In the genomic region with DNA sequence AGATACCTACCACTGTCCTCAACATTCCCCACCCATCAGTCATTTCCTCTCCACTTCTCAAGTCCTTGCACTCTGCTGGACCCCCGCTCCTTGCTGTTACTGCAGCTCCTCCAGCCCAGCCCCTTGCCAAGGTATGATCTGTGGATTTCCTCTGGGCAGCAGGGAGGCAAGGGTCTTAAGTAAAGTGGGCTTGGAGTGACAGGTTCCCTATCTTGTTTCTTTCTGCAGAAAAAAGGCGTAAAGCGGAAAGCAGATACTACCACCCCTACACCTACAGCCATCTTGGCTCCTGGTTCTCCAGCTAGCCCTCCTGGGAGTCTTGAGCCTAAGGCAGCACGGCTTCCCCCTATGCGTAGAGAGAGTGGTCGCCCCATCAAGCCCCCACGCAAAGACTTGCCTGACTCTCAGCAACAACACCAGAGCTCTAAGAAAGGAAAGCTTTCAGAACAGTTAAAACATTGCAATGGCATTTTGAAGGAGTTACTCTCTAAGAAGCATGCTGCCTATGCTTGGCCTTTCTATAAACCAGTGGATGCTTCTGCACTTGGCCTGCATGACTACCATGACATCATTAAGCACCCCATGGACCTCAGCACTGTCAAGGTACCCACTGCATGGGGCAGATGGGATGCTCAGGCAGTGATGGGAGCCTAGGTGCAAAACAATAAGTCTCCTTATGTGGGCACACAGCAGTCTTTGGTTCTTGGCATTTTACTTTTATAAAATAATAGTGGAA, we compare ENCODE assay signal across 12 cellular contexts. TPM values are rescaled to one million over a fixed set of nuclear protein-coding genes. Genes with fewer than 3 reads are reported as not detected.
DNase-seq lines count a peak whose midpoint lies in the region; ATAC-seq and TF ChIP-seq lines count a peak whose summit lies in the region.
"Had no signal": no experiment of that assay in that cellular context is flagged by ENCODE, and none has a peak within 500 bp of the region (broad histone marks: within the 10 kb centered on the region; RNA-seq: fewer than 3 reads in every experiment).

No MANE protein-coding gene starts in this region.

- POLR2A ChIA-PET in HEK293 (lab: Yijun Ruan, JAX) = interaction anchor here (0.5 to 11.3 kb wide), 4 partner anchors 10 to 1367 kb away, joined by 4 to 266 read pairs (median 136); a partner anchor contains a TSS

- intact Hi-C loops in heart right ventricle (cut with DNase I) = loop anchor here in 1 of 10 donors (5.0 kb wide), 1 partner anchor 39 kb away; no protein-coding TSS in a partner anchor

- H3K9me3 Mint-ChIP-seq in mesothelial cell of epicardium = no peaks in the 10 kb centered on the region

- peaks cover 74 to 95% of the 10 kb centered on the region in 2 experiments for H3K36me3 ChIP-seq in HEK293 (ENCODE audit: control insufficient read depth in 2 of 2, insufficient read depth in 1 of 2, low read length in 2 of 2)
- H3K36me3 ChIP-seq in adipocyte (ENCODE audit: control insufficient read depth, insufficient read depth, low read length, severe bottlenecking) = peaks cover 90% of the 10 kb centered on the region
- peaks cover 16 to 95% (median 72%) of the 10 kb centered on the region in 9 donors for H3K36me3 ChIP-seq in heart right ventricle

- H3K27me3 ChIP-seq in adipocyte (replicated peaks; ENCODE audit: control insufficient read depth, insufficient read depth, low read length) = no peaks in the 10 kb centered on the region
- H3K27me3 ChIP-seq in heart right ventricle = no peaks in the 10 kb centered on the region
- H3K27me3 ChIP-seq: SJSA1 had no signal

- H3K27ac ChIP-seq in HEK293 (ENCODE audit: extremely low read depth, low read depth, low read length) = peak overlapping the region; percentile 3; the same call in 1 of the 2 replicates
- no peak overlapping the region for H3K27ac ChIP-seq in heart right ventricle
- H3K27ac ChIP-seq: SJSA1 had no signal

- peaks cover 66% of the 10 kb centered on the region for H3K36me3 Mint-ChIP-seq in mesothelial cell of epicardium

- WGBS in heart right ventricle, 2 donors = 70 to 76% methylated on average over 7 of the region's 7 CpGs

- ATAC-seq in heart right ventricle = no peak

- TF ChIP-seq CTCF in AG10803 (conservative IDR thresholded peaks at IDR 0.05; ENCODE audit: low read length) (no peak), HEK293 (tag by site-specific recombination; IDR thresholded peaks at IDR 0.05) (no peak), mesothelial cell of epicardium (IDR thresholded peaks at IDR 0.05; ENCODE audit: unreplicated experiment) (no peak), heart right ventricle (IDR thresholded peaks at IDR 0.05) (no peak)

- DNase-seq in AG10803 (ENCODE audit: low read depth) = no peak
- DNase-seq in adipocyte (ENCODE audit: low read depth) = no peak
- DNase-seq in mesothelial cell of epicardium (ENCODE audit: low spot score in 2 of 2, unreplicated experiment in 2 of 2) = no peak
- no peak for DNase-seq in T1000 (lab: John Stamatoyannopoulos, UW)
- no peak for DNase-seq in heart right ventricle
- no peak for DNase-seq in AG08396 (ENCODE audit: low spot score)
- DNase-seq in NCI-H226 = no peak
- DNase-seq: activated CD8-positive, alpha-beta memory T cell treated with anti-CD3 and anti-CD28 coated beads, Interleukin-2, amount 50 U/mL, for 48 hours; effector CD8-positive, alpha-beta T cell; retina had no signal

- H3K27ac Mint-ChIP-seq in mesothelial cell of epicardium = peak overlapping the region; percentile 20

- no peaks in the 10 kb centered on the region for H3K9me3 ChIP-seq in HEK293 (ENCODE audit: control insufficient read depth, insufficient read depth, low read depth, low read length)
- H3K9me3 ChIP-seq in adipocyte (ENCODE audit: control insufficient read depth, low read length) = no peaks in the 10 kb centered on the region
- H3K9me3 ChIP-seq in heart right ventricle = no peaks in the 10 kb centered on the region
- H3K9me3 ChIP-seq: SJSA1 had no signal

- CTCF ChIA-PET in HEK293 (lab: Yijun Ruan, JAX) = interaction anchor here (1.3 to 18.0 kb wide), 5 partner anchors 9 to 91 kb away, joined by 4 to 344 read pairs (median 185); a partner anchor contains a TSS

- H3K27me3 Mint-ChIP-seq in mesothelial cell of epicardium (ENCODE audit: low read depth) = no peaks in the 10 kb centered on the region

- H3K4me3 ChIP-seq in AG10803 (ENCODE audit: low read length) = peak overlapping the region; percentile 96
- H3K4me3 ChIP-seq in HEK293 (ENCODE audit: low read depth, low read length) = peak overlapping the region; percentile 97
- H3K4me3 ChIP-seq in adipocyte (ENCODE audit: low read length) = peak overlapping the region; percentile 98
- peak overlapping the region in 2 of 10 donors; percentile 89 to 98 for H3K4me3 ChIP-seq in heart right ventricle
- H3K4me3 ChIP-seq: SJSA1 had no signal

- peak overlapping the region; percentile 3 for H3K4me3 Mint-ChIP-seq in mesothelial cell of epicardium

- peaks cover 32% of the 10 kb centered on the region for H3K4me1 Mint-ChIP-seq in mesothelial cell of epicardium

- peak overlapping the region; percentile 98 for H3K9ac ChIP-seq in adipocyte (ENCODE audit: low read length)

- H3K4me1 ChIP-seq in HEK293 (ENCODE audit: control insufficient read depth, insufficient read depth, low read length) = peaks cover 33% of the 10 kb centered on the region
- peaks cover 51% of the 10 kb centered on the region for H3K4me1 ChIP-seq in adipocyte (ENCODE audit: control insufficient read depth, insufficient read depth, low read length)
- peaks cover 5 to 61% (median 44%) of the 10 kb centered on the region in 9 donors for H3K4me1 ChIP-seq in heart right ventricle

TF ChIP-seq in HEK293, 187 proteins besides CTCF, POLR2A, EP300 and RAD21:
- TF ChIP-seq, protein P1, sequence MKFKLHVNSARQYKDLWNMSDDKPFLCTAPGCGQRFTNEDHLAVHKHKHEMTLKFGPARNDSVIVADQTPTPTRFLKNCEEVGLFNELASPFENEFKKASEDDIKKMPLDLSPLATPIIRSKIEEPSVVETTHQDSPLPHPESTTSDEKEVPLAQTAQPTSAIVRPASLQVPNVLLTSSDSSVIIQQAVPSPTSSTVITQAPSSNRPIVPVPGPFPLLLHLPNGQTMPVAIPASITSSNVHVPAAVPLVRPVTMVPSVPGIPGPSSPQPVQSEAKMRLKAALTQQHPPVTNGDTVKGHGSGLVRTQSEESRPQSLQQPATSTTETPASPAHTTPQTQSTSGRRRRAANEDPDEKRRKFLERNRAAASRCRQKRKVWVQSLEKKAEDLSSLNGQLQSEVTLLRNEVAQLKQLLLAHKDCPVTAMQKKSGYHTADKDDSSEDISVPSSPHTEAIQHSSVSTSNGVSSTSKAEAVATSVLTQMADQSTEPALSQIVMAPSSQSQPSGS (tag by site-specific recombination; IDR thresholded peaks at IDR 0.05; ENCODE audit: low read depth) = peak; percentile 73; the same call in 1 of the 2 replicates
- 0 out of 2 replicates have a peak, but pooled peaks have one; percentile 30 for TF ChIP-seq ZNF629 (tag by site-specific recombination; IDR thresholded peaks at IDR 0.05)
- TF ChIP-seq ZNF785 (tag by site-specific recombination; IDR thresholded peaks at IDR 0.05) = no peak
- peak; percentile 19; the same call in 1 of the 2 replicates for TF ChIP-seq GLIS2 (tag by site-specific recombination; IDR thresholded peaks at IDR 0.05)
- no peak for TF ChIP-seq HOXC10 (CRISPR knock-in tag; IDR thresholded peaks at IDR 0.05)
- TF ChIP-seq ZIC2 (tag by site-specific recombination; IDR thresholded peaks at IDR 0.05) = 0 out of 2 replicates have a peak, but pooled peaks have one; percentile 15
- TF ChIP-seq, protein P2, sequence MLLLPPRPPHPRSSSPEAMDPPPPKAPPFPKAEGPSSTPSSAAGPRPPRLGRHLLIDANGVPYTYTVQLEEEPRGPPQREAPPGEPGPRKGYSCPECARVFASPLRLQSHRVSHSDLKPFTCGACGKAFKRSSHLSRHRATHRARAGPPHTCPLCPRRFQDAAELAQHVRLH (tag by site-specific recombination; IDR thresholded peaks at IDR 0.05) = no peak

RNA-seq across cellular contexts. Expression of a gene that starts 8.1 kb away (rescaled TPM):
- total RNA-seq in mesothelial cell of epicardium (235 to 261 TPM (median 246 TPM) in 3 replicates), heart right ventricle (10 to 100 TPM; 64.9 to 97.0 (median 74.9) TPM)
- polyA plus RNA-seq in heart right ventricle = 10 to 100 TPM; 49.3 to 87.2 TPM

RNA-seq across cellular contexts. Expression of a gene that starts 23.6 kb away (rescaled TPM):
- total RNA-seq in mesothelial cell of epicardium (1.7 to 2.1 TPM (median 2.0 TPM) in 3 replicates), heart right ventricle (100 to 1,000 TPM in 1 of 10 donors, 10 to 100 TPM in 8, 1 to 10 TPM in 1; 7.8 to 106 (median 14.5) TPM)
- polyA plus RNA-seq in heart right ventricle = 10 to 100 TPM; 11.8 to 47.6 TPM

RNA-seq across cellular contexts. Expression of a gene that starts 32.9 kb away (rescaled TPM):
- total RNA-seq in mesothelial cell of epicardium = 4.8 to 6.1 TPM (median 5.8 TPM) in 3 replicates
- total RNA-seq in heart right ventricle = 10 to 100 TPM in 1 of 10 donors, 1 to 10 TPM in 8, under 1 TPM in 1; 0.75 to 22.8 (median 2.0) TPM
- polyA plus RNA-seq in heart right ventricle = 1 to 10 TPM in 1 of 2 donors, under 1 TPM in 1; 0.65 to 2.1 TPM
- total RNA-seq: SJSA1 had no signal

RNA-seq across cellular contexts. Expression of a gene that starts 35.7 kb away (rescaled TPM):
- total RNA-seq in mesothelial cell of epicardium (not detected in 3 replicates), heart right ventricle (10 to 100 TPM in 4 of 10 donors, 1 to 10 TPM in 6; 2.7 to 79.8 (median 7.6) TPM)
- 1 to 10 TPM; 5.5 to 7.8 TPM for polyA plus RNA-seq in heart right ventricle
- total RNA-seq: SJSA1 had no signal
